Comparison of ENCODE assay signal across 26 cellular contexts in the genomic region with DNA sequence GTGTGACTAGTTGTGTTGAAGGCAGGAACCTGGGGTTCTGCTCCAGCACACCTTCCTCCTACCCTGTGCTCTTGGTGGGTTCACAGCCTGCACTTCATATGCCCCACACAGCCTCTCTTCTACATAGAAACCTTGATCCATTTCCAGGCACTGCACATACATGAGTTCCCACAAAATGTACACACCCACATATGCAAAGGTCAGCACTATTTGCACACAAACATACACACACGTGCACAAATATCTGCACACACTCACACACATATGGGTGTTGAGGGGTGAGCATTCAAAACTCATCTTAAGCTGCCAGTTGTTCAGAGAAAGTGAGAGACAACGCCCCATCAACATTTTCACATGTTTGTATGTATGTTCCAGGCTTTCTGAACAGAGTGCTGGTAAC.
"Had no signal": no experiment of that assay in that cellular context is flagged by ENCODE, and none has a peak within 500 bp of the region (broad histone marks: within the 10 kb centered on the region; RNA-seq: fewer than 3 reads in every experiment).

No MANE protein-coding gene starts in this region.

- H3K9me3 ChIP-seq: ascending aorta, gastrocnemius medialis had no signal

- H3K36me3 ChIP-seq: ascending aorta, breast epithelium, gastrocnemius medialis had no signal

- H3K27me3 ChIP-seq: ascending aorta, breast epithelium, foreskin keratinocyte, gastrocnemius medialis had no signal

- H3K4me3 ChIP-seq: ascending aorta, breast epithelium, coronary artery, dorsolateral prefrontal cortex, gastrocnemius medialis had no signal

- H3K27ac ChIP-seq: ascending aorta, breast epithelium, coronary artery, dorsolateral prefrontal cortex, foreskin keratinocyte, gastrocnemius medialis had no signal

- ATAC-seq: activated naive CD4-positive, alpha-beta T cell treated with anti-CD3 and anti-CD28 coated beads, Interleukin-2, amount 50 U/mL, for 72 hours; activated T-cell treated with anti-CD3 and anti-CD28 coated beads, Interleukin-2, amount 50 U/mL, for 72 hours; esophagus mucosa; foreskin keratinocyte; gastrocnemius medialis had no signal

- DNase-seq: activated CD4-positive, alpha-beta memory T cell treated with anti-CD3 and anti-CD28 coated beads, Interleukin-2, amount 10 ng/mL, durations not matched to agents 7 days and 5 days; activated CD4-positive, alpha-beta T cell treated with anti-CD3 and anti-CD28 coated beads for 1 hour; activated CD4-positive, alpha-beta T cell treated with anti-CD3 and anti-CD28 coated beads for 4 hours; activated CD4-positive, alpha-beta T cell treated with anti-CD3 and anti-CD28 coated beads, Interleukin-2, amount 10 ng/mL, durations not matched to agents 7 days and 5 days; activated CD4-positive, alpha-beta T cell treated with anti-CD3 and anti-CD28 coated beads, Interleukin-2, amount 50 U/mL, for 4 hours; activated CD4-positive, CD25-positive, alpha-beta regulatory T cell; activated CD8-positive, alpha-beta memory T cell treated with anti-CD3 and anti-CD28 coated beads, Interleukin-2, amount 50 U/mL, for 48 hours; activated gamma-delta T cell; activated naive CD4-positive, alpha-beta T cell; activated naive CD4-positive, alpha-beta T cell treated with anti-CD3 and anti-CD28 coated beads, Interleukin-2, amount 10 ng/mL, durations not matched to agents 7 days and 5 days; activated naive CD8-positive, alpha-beta T cell treated with anti-CD3 and anti-CD28 coated beads, Interleukin-2, amount 10 ng/mL, durations not matched to agents 7 days and 5 days; activated T-cell treated with anti-CD3 and anti-CD28 coated beads for 4 hours; activated T-cell treated with anti-CD3 and anti-CD28 coated beads, Interleukin-2, amount 50 U/mL, for 24 hours; activated T-cell treated with anti-CD3 and anti-CD28 coated beads, Interleukin-2, amount 50 U/mL, for 72 hours; dorsolateral prefrontal cortex; effector memory CD4-positive, alpha-beta T cell; endodermal cell; foreskin keratinocyte; gastrocnemius medialis; glutamatergic neuron; T-helper 2 cell had no signal

- H3K4me1 ChIP-seq: ascending aorta, breast epithelium, foreskin keratinocyte, gastrocnemius medialis had no signal
